ENCODE assay signal across 8 cellular contexts in the genomic region with DNA sequence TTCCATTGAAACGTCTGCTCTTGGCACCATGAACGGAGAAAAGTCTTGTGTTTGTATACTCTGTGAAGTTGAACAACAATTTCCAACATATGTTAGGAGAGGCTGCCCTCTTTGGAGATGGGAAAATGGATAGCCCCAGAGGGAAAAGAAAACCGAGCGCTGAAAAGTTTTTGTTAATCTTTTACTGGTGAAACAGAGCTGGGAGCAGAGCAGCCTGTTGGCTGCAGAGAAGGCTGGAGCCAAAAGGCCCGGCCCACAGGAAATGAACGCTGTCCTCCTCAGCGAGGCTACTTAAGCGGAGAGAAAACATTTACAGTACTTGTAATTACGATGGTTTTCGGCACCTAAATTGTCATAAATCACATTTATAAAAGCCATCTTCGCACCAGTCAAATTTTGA.
DNase-seq lines count a peak whose midpoint lies in the region; ATAC-seq and TF ChIP-seq lines count a peak whose summit lies in the region.

No MANE protein-coding gene starts in this region.

- H3K4me1 ChIP-seq in neural progenitor cell: no peaks in the 10 kb centered on the region

- ATAC-seq in GM21723 (IDR thresholded peaks at IDR 0.05; ENCODE audit: unreplicated experiment) (no peak), HG03442 (IDR thresholded peaks at IDR 0.05; ENCODE audit: unreplicated experiment) (no peak), HG03108 (IDR thresholded peaks at IDR 0.05; ENCODE audit: unreplicated experiment) (no peak), HG03342 (IDR thresholded peaks at IDR 0.05; ENCODE audit: unreplicated experiment) (no peak)

- H2AFZ ChIP-seq in neural progenitor cell (replicated peaks): peak overlapping the region; percentile 32

- no peaks in the 10 kb centered on the region for H3K4me1 Mint-ChIP-seq in neural progenitor cell

- no peak overlapping the region for H3K4me3 ChIP-seq in neural progenitor cell

- no peaks in the 10 kb centered on the region for H3K79me2 ChIP-seq in neural progenitor cell (ENCODE audit: low read depth)

- no peaks in the 10 kb centered on the region for H4K20me1 ChIP-seq in neural progenitor cell (ENCODE audit: low read depth)

- H3K27me3 Mint-ChIP-seq in neural progenitor cell (ENCODE audit: insufficient read depth, low read depth): no peaks in the 10 kb centered on the region

- no peak overlapping the region for H3K9ac ChIP-seq in neural progenitor cell

- no peak overlapping the region for H3K4me2 ChIP-seq in neural progenitor cell

- H3K27ac ChIP-seq in neural progenitor cell: no peak overlapping the region

- no peaks in the 10 kb centered on the region for H3K36me3 Mint-ChIP-seq in neural progenitor cell

- H3K9me3 Mint-ChIP-seq in neural progenitor cell: no peaks in the 10 kb centered on the region

- no peak overlapping the region for H3K4me3 Mint-ChIP-seq in neural progenitor cell

- no peaks in the 10 kb centered on the region for H3F3A ChIP-seq in neural progenitor cell (ENCODE audit: low read depth)

- no peak for TF ChIP-seq CTCF in neural progenitor cell (IDR thresholded peaks at IDR 0.05)

- H3K27ac Mint-ChIP-seq in neural progenitor cell: peak overlapping the region; percentile 6

- no peaks in the 10 kb centered on the region for H3K9me3 ChIP-seq in neural progenitor cell (ENCODE audit: low read depth)

- H3K27me3 ChIP-seq in neural progenitor cell: no peaks in the 10 kb centered on the region

- peak; percentile 63 for DNase-seq in DMS53 (lab: John Stamatoyannopoulos, UW)
- peak; percentile 87 for DNase-seq in NCI-H69 (lab: John Stamatoyannopoulos, UW)
- DNase-seq in fibroblast of gingiva (ENCODE audit: low read depth): peak; percentile 93
- no peak for DNase-seq in neural progenitor cell (ENCODE audit: low spot score)

- no peaks in the 10 kb centered on the region for H3K36me3 ChIP-seq in neural progenitor cell
